ENCODE assay signal across 1 cellular context in genomic region chr10:99659031-99659867, GRCh38.
TF ChIP-seq lines count a peak whose summit lies in the region.

Gene ENTPD7, plus strand, starts transcription at chr10:99659509. Its CDS starts 448 bp downstream, at chr10:99659957.

TF ChIP-seq in GM12878, 131 proteins besides CTCF, POLR2A, EP300 and RAD21 (continued from another document and continues in another):
- TF ChIP-seq ATF3 (IDR thresholded peaks at IDR 0.05; ENCODE audit: borderline replicate concordance, extremely low read depth, low read depth, low read length) (no peak), IRF5 (IDR thresholded peaks at IDR 0.05; ENCODE audit: borderline replicate concordance) (no peak), HDAC6 (IDR thresholded peaks at IDR 0.05; ENCODE audit: unreplicated experiment) (no peak), ZNF622 (IDR thresholded peaks at IDR 0.05) (no peak), ASH2L (IDR thresholded peaks at IDR 0.05; ENCODE audit: borderline replicate concordance, low read depth) (no peak), NKRF (conservative IDR thresholded peaks at IDR 0.05) (peak; percentile 81), E2F8 (IDR thresholded peaks at IDR 0.05; ENCODE audit: low read depth, partially characterized antibody) (no peak), RAD51 (IDR thresholded peaks at IDR 0.05) (no peak), RUNX3 (IDR thresholded peaks at IDR 0.05; ENCODE audit: low read length) (peak; percentile 67), SKIL (IDR thresholded peaks at IDR 0.05; ENCODE audit: low read depth, poor library complexity, severe bottlenecking) (no peak), SRF (IDR thresholded peaks at IDR 0.05; ENCODE audit: low read depth in 2 of 2, low read length in 2 of 2) (no peak), STAT1 (conservative IDR thresholded peaks at IDR 0.05) (no peak; the same call in 1 of the 2 replicates), BCLAF1 (IDR thresholded peaks at IDR 0.05) (no peak), MEF2A (IDR thresholded peaks at IDR 0.05; ENCODE audit: insufficient read depth, low read depth, low read length) (no peak), GATAD2B (conservative IDR thresholded peaks at IDR 0.05; ENCODE audit: low read depth) (0 out of 2 replicates have a peak, but pooled peaks have one; percentile 31), HDAC2 (IDR thresholded peaks at IDR 0.05) (no peak), PAX5 (IDR thresholded peaks at IDR 0.05; ENCODE audit: borderline replicate concordance, low read depth, low read length) (no peak; the same call in 1 of the 2 replicates), ZBTB40 (IDR thresholded peaks at IDR 0.05; ENCODE audit: borderline replicate concordance) (peak; percentile 53; the same call in 1 of the 2 replicates), MYB (IDR thresholded peaks at IDR 0.05; ENCODE audit: borderline replicate concordance, low read depth, low read length) (no peak), RB1 (IDR thresholded peaks at IDR 0.05; ENCODE audit: borderline replicate concordance) (peak; percentile 71; the same call in 1 of the 2 replicates), PKNOX1 (IDR thresholded peaks at IDR 0.05) (peak; percentile 98), NFXL1 (IDR thresholded peaks at IDR 0.05; ENCODE audit: borderline replicate concordance) (no peak), KLF5 (IDR thresholded peaks at IDR 0.05; ENCODE audit: partially characterized antibody) (peak; percentile 79), ZBTB11 (CRISPR knock-in tag; IDR thresholded peaks at IDR 0.05) (no peak), MLLT1 (IDR thresholded peaks at IDR 0.05) (no peak), ZBTB33 (IDR thresholded peaks at IDR 0.05) (no peak)
